2 cellular contexts compared by ENCODE assay signal in the genomic region with DNA sequence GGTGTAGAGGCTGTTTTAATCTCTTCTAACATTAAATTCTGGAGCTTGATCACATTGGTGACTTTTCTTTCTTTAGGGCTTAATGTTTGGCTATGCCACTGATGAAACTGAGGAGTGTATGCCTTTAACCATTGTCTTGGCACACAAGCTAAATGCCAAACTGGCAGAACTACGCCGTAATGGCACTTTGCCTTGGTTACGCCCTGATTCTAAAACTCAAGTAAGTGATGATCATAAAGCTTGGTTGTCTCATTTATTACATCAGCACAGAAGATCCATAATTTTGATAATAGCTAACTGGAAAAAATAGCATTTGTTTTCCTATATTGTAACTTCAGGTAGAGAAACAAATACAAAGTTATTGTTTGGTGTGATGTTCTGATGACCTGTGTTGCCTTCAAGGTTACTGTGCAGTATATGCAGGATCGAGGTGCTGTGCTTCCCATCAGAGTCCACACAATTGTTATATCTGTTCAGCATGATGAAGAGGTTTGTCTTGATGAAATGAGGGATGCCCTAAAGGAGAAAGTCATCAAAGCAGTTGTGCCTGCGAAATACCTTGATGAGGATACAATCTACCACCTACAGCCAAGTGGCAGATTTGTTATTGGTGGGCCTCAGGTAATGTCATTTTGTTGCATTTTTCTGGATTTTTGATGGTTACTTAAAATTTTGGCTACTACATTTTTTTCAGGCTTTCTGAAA.
TF ChIP-seq lines count a peak whose summit lies in the region.

No MANE protein-coding gene starts in this region.

TF ChIP-seq in SK-N-SH, 30 proteins besides CTCF, POLR2A, EP300 and RAD21:
- TF ChIP-seq REST (IDR thresholded peaks at IDR 0.05; ENCODE audit: low read depth, low read length) (no peak), POLR2AphosphoS5 (IDR thresholded peaks at IDR 0.05; ENCODE audit: low read depth, low read length) (peak; percentile 11; the same call in 1 of the 2 replicates), ELF1 (IDR thresholded peaks at IDR 0.05) (no peak)

TF ChIP-seq in SK-N-SH treated with all-trans-retinoic acid at 6 μM for 48 hours, 23 proteins besides CTCF, POLR2A, EP300 and RAD21 (continued from another document):
- TF ChIP-seq CSRNP3 (CRISPR knock-in tag; IDR thresholded peaks at IDR 0.05) (no peak), ARNTL (CRISPR knock-in tag; IDR thresholded peaks at IDR 0.05; ENCODE audit: borderline replicate concordance, low read depth) (no peak), ZNF8 (CRISPR knock-in tag; IDR thresholded peaks at IDR 0.05) (no peak), POU6F1 (CRISPR knock-in tag; IDR thresholded peaks at IDR 0.05; ENCODE audit: borderline replicate concordance, low read depth) (no peak), PPARA (CRISPR knock-in tag; IDR thresholded peaks at IDR 0.05; ENCODE audit: borderline replicate concordance) (no peak), ZFP3 (CRISPR knock-in tag; IDR thresholded peaks at IDR 0.05) (no peak), ZNF565 (CRISPR knock-in tag; conservative IDR thresholded peaks at IDR 0.05; ENCODE audit: low read depth) (no peak), ZC3H10 (CRISPR knock-in tag; IDR thresholded peaks at IDR 0.05) (no peak), OSR1 (CRISPR knock-in tag; IDR thresholded peaks at IDR 0.05) (no peak), CSDC2 (CRISPR knock-in tag; IDR thresholded peaks at IDR 0.05) (no peak), TCF4 (CRISPR knock-in tag; IDR thresholded peaks at IDR 0.05; ENCODE audit: borderline replicate concordance) (no peak), ESRRG (CRISPR knock-in tag; IDR thresholded peaks at IDR 0.05) (no peak), SNAI2 (CRISPR knock-in tag; IDR thresholded peaks at IDR 0.05) (no peak), GLIS3 (CRISPR knock-in tag; IDR thresholded peaks at IDR 0.05) (no peak)
- TF ChIP-seq, protein P1, sequence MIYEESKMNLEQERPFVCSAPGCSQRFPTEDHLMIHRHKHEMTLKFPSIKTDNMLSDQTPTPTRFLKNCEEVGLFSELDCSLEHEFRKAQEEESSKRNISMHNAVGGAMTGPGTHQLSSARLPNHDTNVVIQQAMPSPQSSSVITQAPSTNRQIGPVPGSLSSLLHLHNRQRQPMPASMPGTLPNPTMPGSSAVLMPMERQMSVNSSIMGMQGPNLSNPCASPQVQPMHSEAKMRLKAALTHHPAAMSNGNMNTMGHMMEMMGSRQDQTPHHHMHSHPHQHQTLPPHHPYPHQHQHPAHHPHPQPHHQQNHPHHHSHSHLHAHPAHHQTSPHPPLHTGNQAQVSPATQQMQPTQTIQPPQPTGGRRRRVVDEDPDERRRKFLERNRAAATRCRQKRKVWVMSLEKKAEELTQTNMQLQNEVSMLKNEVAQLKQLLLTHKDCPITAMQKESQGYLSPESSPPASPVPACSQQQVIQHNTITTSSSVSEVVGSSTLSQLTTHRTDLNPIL (CRISPR knock-in tag; IDR thresholded peaks at IDR 0.05; ENCODE audit: low read depth): no peak
- TF ChIP-seq, protein P2, sequence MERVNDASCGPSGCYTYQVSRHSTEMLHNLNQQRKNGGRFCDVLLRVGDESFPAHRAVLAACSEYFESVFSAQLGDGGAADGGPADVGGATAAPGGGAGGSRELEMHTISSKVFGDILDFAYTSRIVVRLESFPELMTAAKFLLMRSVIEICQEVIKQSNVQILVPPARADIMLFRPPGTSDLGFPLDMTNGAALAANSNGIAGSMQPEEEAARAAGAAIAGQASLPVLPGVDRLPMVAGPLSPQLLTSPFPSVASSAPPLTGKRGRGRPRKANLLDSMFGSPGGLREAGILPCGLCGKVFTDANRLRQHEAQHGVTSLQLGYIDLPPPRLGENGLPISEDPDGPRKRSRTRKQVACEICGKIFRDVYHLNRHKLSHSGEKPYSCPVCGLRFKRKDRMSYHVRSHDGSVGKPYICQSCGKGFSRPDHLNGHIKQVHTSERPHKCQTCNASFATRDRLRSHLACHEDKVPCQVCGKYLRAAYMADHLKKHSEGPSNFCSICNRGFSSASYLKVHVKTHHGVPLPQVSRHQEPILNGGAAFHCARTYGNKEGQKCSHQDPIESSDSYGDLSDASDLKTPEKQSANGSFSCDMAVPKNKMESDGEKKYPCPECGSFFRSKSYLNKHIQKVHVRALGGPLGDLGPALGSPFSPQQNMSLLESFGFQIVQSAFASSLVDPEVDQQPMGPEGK (CRISPR knock-in tag; IDR thresholded peaks at IDR 0.05; ENCODE audit: borderline replicate concordance): no peak
TF ChIP-seq in SK-N-SH treated with all-trans-retinoic acid at 6 μM for 48 hours: peak in this region for 0.
